In the genomic region with DNA sequence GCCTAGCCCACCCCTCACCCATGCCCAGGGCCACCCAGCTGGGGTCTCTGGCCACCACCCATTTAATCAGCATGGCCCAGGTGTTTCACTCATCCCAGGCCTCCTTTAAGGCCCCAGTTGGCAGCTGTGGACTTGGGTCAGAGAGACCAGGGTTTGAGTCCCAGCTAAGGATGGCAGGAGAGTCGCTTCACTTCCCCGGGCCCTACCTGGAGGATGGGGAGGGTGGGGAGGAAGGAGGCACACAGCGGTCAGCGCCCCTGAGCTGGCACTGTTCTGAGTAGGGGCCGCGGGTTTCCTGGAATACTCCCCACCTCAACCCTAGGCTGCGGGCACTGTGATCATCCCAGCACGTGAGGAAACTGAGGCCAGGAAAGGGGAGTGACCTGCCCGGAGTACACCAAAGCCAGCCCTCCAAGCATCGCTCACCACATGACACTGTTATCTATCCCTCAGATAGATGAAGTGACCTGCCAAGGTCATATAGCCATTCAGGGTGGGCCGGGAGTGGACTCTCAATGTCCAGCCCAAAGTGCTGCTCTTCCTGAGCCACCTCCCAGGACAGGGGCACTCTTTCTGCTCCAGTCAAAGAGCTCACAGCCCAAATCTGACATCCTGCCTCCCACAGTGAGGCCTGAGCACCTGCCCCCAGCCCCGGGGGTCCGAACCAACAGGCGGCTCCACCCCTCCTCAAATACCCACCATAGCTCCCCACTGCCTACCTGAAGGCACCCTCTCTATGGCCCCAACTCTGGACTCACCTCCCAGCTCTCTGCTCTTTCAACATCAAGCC, we compare ENCODE assay signal across 11 cellular contexts. TPM values are rescaled to one million over a fixed set of nuclear protein-coding genes. Genes with fewer than 3 reads are reported as not detected.
A peak's percentile ranks its signal among the peaks of the same experiment; 100 is the strongest.
DNase-seq lines count a peak whose midpoint lies in the region; ATAC-seq and TF ChIP-seq lines count a peak whose summit lies in the region.
"Had no signal": no experiment of that assay in that cellular context is flagged by ENCODE, and none has a peak within 500 bp of the region (broad histone marks: within the 10 kb centered on the region; RNA-seq: fewer than 3 reads in every experiment).

No MANE protein-coding gene starts in this region.

- no peak overlapping the region for H3K56ac ChIP-seq in IMR-90 (ENCODE audit: extremely low read depth, insufficient read depth, low read length)

- H3K36me3 ChIP-seq in IMR-90 (ENCODE audit: control insufficient read depth, insufficient read depth, low read length): no peaks in the 10 kb centered on the region
- peaks cover 3 to 22% of the 10 kb centered on the region in 2 experiments for H3K36me3 ChIP-seq in mesenchymal stem cell (ENCODE audit: control insufficient read depth in 1 of 2, insufficient read depth in 2 of 2, low read depth in 1 of 2, low read length in 2 of 2)
- no peaks in the 10 kb centered on the region for H3K36me3 ChIP-seq in subcutaneous abdominal adipose tissue (ENCODE audit: control insufficient read depth in 5 of 5, insufficient read depth in 5 of 5, low read length in 5 of 5)

- H3K4me3 Mint-ChIP-seq in brain: peak overlapping the region in 2 of 5 experiments; percentile 15 to 53
- H3K4me3 Mint-ChIP-seq in activated T-helper 2 cell treated with anti-CD3 and anti-CD28 coated beads, Interferon-gamma antibody, Interleukin-2, Interleukin-4, amounts not matched to agents 10 μg/mL and 5 μg/mL and 100 μg/mL, durations not matched to agents 14 hours and 24 hours and 36 hours (ENCODE audit: low read depth): no peak overlapping the region
- H3K4me3 Mint-ChIP-seq: activated CD4-positive, alpha-beta T cell treated with anti-CD3 and anti-CD28 coated beads for 36 hours had no signal

- no TSS peak for BruUV-seq in IMR-90 (replicated peaks; lab: Mats Ljungman, UMichigan)

- peak overlapping the region; percentile 45 for H2BK5ac ChIP-seq in IMR-90 (ENCODE audit: low read depth, low read length, poor library complexity, severe bottlenecking)
- no peak overlapping the region for H2BK5ac ChIP-seq in mesenchymal stem cell (ENCODE audit: low read depth, low read length, poor library complexity, severe bottlenecking)

- no peak overlapping the region for H2BK12ac ChIP-seq in mesenchymal stem cell (ENCODE audit: low read length in 2 of 2)

- peak overlapping the region; percentile 19; the same call in 1 of the 2 replicates for H4K5ac ChIP-seq in IMR-90 (ENCODE audit: low read depth, low read length)

- no peak for TF ChIP-seq CTCF in IMR-90 (conservative IDR thresholded peaks at IDR 0.05; ENCODE audit: low read depth, low read length)
- no peak for TF ChIP-seq CTCF in brain (conservative IDR thresholded peaks at IDR 0.05)

- in situ Hi-C loops in IMR-90 (cut with MboI; ENCODE audit: low sequenced_read_pairs): no loop called here

- peak overlapping the region; percentile 66; the same call in 1 of the 2 replicates for H3K27ac ChIP-seq in IMR-90 (ENCODE audit: insufficient read depth, low read length)
- peak overlapping the region; percentile 69 for H3K27ac ChIP-seq in mesenchymal stem cell (ENCODE audit: low read length, poor library complexity, severe bottlenecking)
- peak overlapping the region; percentile 99 for H3K27ac ChIP-seq in subcutaneous abdominal adipose tissue (ENCODE audit: low read depth, low read length)

- H3K4me2 ChIP-seq in IMR-90 (ENCODE audit: low read depth, low read length) (peak overlapping the region; percentile 70), mesenchymal stem cell (ENCODE audit: low read length, poor library complexity, severe bottlenecking) (no peak overlapping the region)

- H3K9me3 Mint-ChIP-seq in brain: no peaks in the 10 kb centered on the region
- H3K9me3 Mint-ChIP-seq in activated T-helper 2 cell treated with anti-CD3 and anti-CD28 coated beads, Interferon-gamma antibody, Interleukin-2, Interleukin-4, amounts not matched to agents 10 μg/mL and 5 μg/mL and 100 μg/mL, durations not matched to agents 14 hours and 24 hours and 36 hours: no peaks in the 10 kb centered on the region

- H3K27me3 ChIP-seq in IMR-90 (ENCODE audit: control insufficient read depth, insufficient read depth, low read length): no peaks in the 10 kb centered on the region
- H3K27me3 ChIP-seq in mesenchymal stem cell (ENCODE audit: control insufficient read depth in 1 of 2, insufficient read depth in 1 of 2, low read length in 2 of 2): no peaks in the 10 kb centered on the region
- H3K27me3 ChIP-seq in subcutaneous abdominal adipose tissue (ENCODE audit: control insufficient read depth in 5 of 5, insufficient read depth in 4 of 5, low read length in 5 of 5): no peaks in the 10 kb centered on the region

- POLR2A ChIA-PET in IMR-90 (lab: Charles Lee; ENCODE audit: unreplicated experiment): interaction anchor here (1.2 kb wide), 1 partner anchor 29 kb away, joined by 8 read pairs; a partner anchor contains a TSS

- H3K23ac ChIP-seq in IMR-90 (ENCODE audit: low read depth, low read length) (peak overlapping the region; percentile 67), mesenchymal stem cell (ENCODE audit: low read length in 2 of 2) (no peak overlapping the region)

- H2BK120ac ChIP-seq in IMR-90 (ENCODE audit: low read depth, low read length) (no peak overlapping the region), mesenchymal stem cell (ENCODE audit: low read depth, low read length) (no peak overlapping the region)

- H3K14ac ChIP-seq in IMR-90 (replicated peaks; ENCODE audit: low read depth, low read length) (no peak overlapping the region), mesenchymal stem cell (ENCODE audit: low read length in 2 of 2) (no peak overlapping the region)

- H4K8ac ChIP-seq in IMR-90 (ENCODE audit: low read depth in 2 of 2, low read length in 2 of 2) (peak overlapping the region in 1 of 2 experiments; percentile 27; a peak in 2 of 4 replicates), mesenchymal stem cell (ENCODE audit: low read length) (peak overlapping the region; percentile 38)

- peak overlapping the region; percentile 48 to 88 (median 82) for H3K27ac Mint-ChIP-seq in brain
- no peak overlapping the region for H3K27ac Mint-ChIP-seq in activated T-helper 2 cell treated with anti-CD3 and anti-CD28 coated beads, Interferon-gamma antibody, Interleukin-2, Interleukin-4, amounts not matched to agents 10 μg/mL and 5 μg/mL and 100 μg/mL, durations not matched to agents 14 hours and 24 hours and 36 hours
- H3K27ac Mint-ChIP-seq: activated CD4-positive, alpha-beta T cell treated with anti-CD3 and anti-CD28 coated beads for 36 hours had no signal

- H3K36me3 Mint-ChIP-seq in brain: peaks cover 11% of the 10 kb centered on the region
- peaks cover 2% of the 10 kb centered on the region for H3K36me3 Mint-ChIP-seq in activated T-helper 2 cell treated with anti-CD3 and anti-CD28 coated beads, Interferon-gamma antibody, Interleukin-2, Interleukin-4, amounts not matched to agents 10 μg/mL and 5 μg/mL and 100 μg/mL, durations not matched to agents 14 hours and 24 hours and 36 hours (ENCODE audit: low read depth)

- intact Hi-C loops in IMR-90 (cut with micrococcal nuclease): no loop called here
- intact Hi-C loops in activated T-helper 2 cell treated with anti-CD3 and anti-CD28 coated beads, Interferon-gamma antibody, Interleukin-2, Interleukin-4, amounts not matched to agents 10 μg/mL and 5 μg/mL and 100 μg/mL, durations not matched to agents 14 hours and 24 hours and 36 hours (cut with micrococcal nuclease): no loop called here

- DNase-seq in IMR-90: no peak
- no peak for DNase-seq in mesenchymal stem cell
- no peak for DNase-seq in activated T-helper 2 cell treated with anti-CD3 and anti-CD28 coated beads, Interferon-gamma antibody, Interleukin-2, Interleukin-4, amounts not matched to agents 10 μg/mL and 5 μg/mL and 100 μg/mL, durations not matched to agents 14 hours and 24 hours and 36 hours (ENCODE audit: low spot score)
- DNase-seq in NCI-H526 (lab: John Stamatoyannopoulos, UW): no peak
- no peak for DNase-seq in iPS-NIHi11 (ENCODE audit: low spot score)
- no peak for DNase-seq in medulla oblongata (ENCODE audit: extremely low spot score)
- DNase-seq: activated CD4-positive, alpha-beta T cell treated with anti-CD3 and anti-CD28 coated beads for 36 hours; activated gamma-delta T cell treated with Interleukin-2 at 50 U/mL for 16 hours; NCI-H2107 had no signal

- H2AFZ ChIP-seq in IMR-90 (replicated peaks; ENCODE audit: low read length, poor library complexity) (no peak overlapping the region), mesenchymal stem cell (ENCODE audit: low read depth, low read length) (no peak overlapping the region)

- no peak overlapping the region for H3K4me3 ChIP-seq in IMR-90 (ENCODE audit: insufficient read depth, low read depth, low read length)
- peak overlapping the region in 1 of 2 experiments; percentile 34 for H3K4me3 ChIP-seq in mesenchymal stem cell (ENCODE audit: insufficient read depth in 1 of 2, low read depth in 1 of 2, low read length in 2 of 2)
- H3K4me3 ChIP-seq in subcutaneous abdominal adipose tissue (ENCODE audit: low read depth in 1 of 5, low read length in 5 of 5): peak overlapping the region; percentile 50 to 66 (median 59)

- 93% methylated on average over 2 of the region's 14 CpGs; no CpG with 5 or more reads in 1 of the 2 experiments for WGBS in IMR-90 (ENCODE audit: extremely low coverage in 2 of 2, insufficient read length in 1 of 2), 2 experiments
- 96% methylated on average over 14 of the region's 14 CpGs for WGBS in mesenchymal stem cell

- H4K91ac ChIP-seq in IMR-90 (ENCODE audit: insufficient read depth, low read depth, low read length): 0 out of 2 replicates have a peak overlapping the region, but pooled peaks have one; percentile 46
- H4K91ac ChIP-seq in mesenchymal stem cell (ENCODE audit: low read length): peak overlapping the region; percentile 35

- no peak for TF ChIP-seq POLR2A in IMR-90 (IDR thresholded peaks at IDR 0.05; ENCODE audit: low read depth, low read length)

- peaks cover 29% of the 10 kb centered on the region for H3K9me1 ChIP-seq in IMR-90 (ENCODE audit: insufficient read depth, low read length)

- peaks cover 50% of the 10 kb centered on the region for H3K4me1 Mint-ChIP-seq in brain
- peaks cover 11% of the 10 kb centered on the region for H3K4me1 Mint-ChIP-seq in activated T-helper 2 cell treated with anti-CD3 and anti-CD28 coated beads, Interferon-gamma antibody, Interleukin-2, Interleukin-4, amounts not matched to agents 10 μg/mL and 5 μg/mL and 100 μg/mL, durations not matched to agents 14 hours and 24 hours and 36 hours (ENCODE audit: low read depth)

- H2AK5ac ChIP-seq in IMR-90 (ENCODE audit: low read depth, low read length): peak overlapping the region; percentile 83
- peak overlapping the region; percentile 59 for H2AK5ac ChIP-seq in mesenchymal stem cell (ENCODE audit: low read length, severe bottlenecking)

- H3K18ac ChIP-seq in IMR-90 (ENCODE audit: low read depth, low read length) (0 out of 2 replicates have a peak overlapping the region, but pooled peaks have one; percentile 5), mesenchymal stem cell (ENCODE audit: low read depth in 1 of 2, low read length in 2 of 2) (peak overlapping the region in 1 of 2 experiments; percentile 59)

- H3K9ac ChIP-seq in IMR-90 (ENCODE audit: low read depth, low read length) (peak overlapping the region; percentile 24), mesenchymal stem cell (ENCODE audit: low read length) (peak overlapping the region; percentile 79), subcutaneous abdominal adipose tissue (ENCODE audit: low read length in 5 of 5) (peak overlapping the region; percentile 56 to 82 (median 70))

- H3K4ac ChIP-seq in IMR-90 (ENCODE audit: low read depth, low read length): peak overlapping the region; percentile 74
- H3K4ac ChIP-seq in mesenchymal stem cell (ENCODE audit: low read depth in 1 of 2, low read length in 2 of 2): peak overlapping the region; percentile 12 to 36

- H4K20me1 ChIP-seq in IMR-90 (ENCODE audit: insufficient read depth, low read length): peaks cover 76% of the 10 kb centered on the region

- dilution Hi-C loops in IMR-90 (cut with HindIII; ENCODE audit: low sequenced_read_pairs, unreplicated experiment): no loop called here

- H3K79me1 ChIP-seq in IMR-90 (ENCODE audit: low read depth in 1 of 2, low read length in 2 of 2): peaks cover 9 to 90% of the 10 kb centered on the region in 2 experiments; a peak in 3 of 4 replicates
- H3K79me1 ChIP-seq in mesenchymal stem cell (replicated peaks; ENCODE audit: low read length, poor library complexity, severe bottlenecking): peaks cover 8% of the 10 kb centered on the region

- no peaks in the 10 kb centered on the region for H3K9me3 ChIP-seq in IMR-90 (ENCODE audit: control insufficient read depth, insufficient read depth, low read length)
- no peaks in the 10 kb centered on the region for H3K9me3 ChIP-seq in mesenchymal stem cell (ENCODE audit: control insufficient read depth, low read length)
- H3K9me3 ChIP-seq in subcutaneous abdominal adipose tissue (ENCODE audit: control insufficient read depth in 5 of 5, low read length in 5 of 5): no peaks in the 10 kb centered on the region

- H3K4me1 ChIP-seq in IMR-90 (ENCODE audit: control insufficient read depth, insufficient read depth, low read length) (peaks cover 40% of the 10 kb centered on the region), mesenchymal stem cell (ENCODE audit: control insufficient read depth, insufficient read depth, low read depth, low read length) (peaks cover 65% of the 10 kb centered on the region), subcutaneous abdominal adipose tissue (ENCODE audit: control insufficient read depth in 5 of 5, insufficient read depth in 5 of 5, low read length in 5 of 5) (peaks cover 27 to 79% (median 75%) of the 10 kb centered on the region in 5 donors)

- H3K27me3 Mint-ChIP-seq in brain: peaks cover 6% of the 10 kb centered on the region
- no peaks in the 10 kb centered on the region for H3K27me3 Mint-ChIP-seq in activated T-helper 2 cell treated with anti-CD3 and anti-CD28 coated beads, Interferon-gamma antibody, Interleukin-2, Interleukin-4, amounts not matched to agents 10 μg/mL and 5 μg/mL and 100 μg/mL, durations not matched to agents 14 hours and 24 hours and 36 hours (ENCODE audit: low read depth)
- H3K27me3 Mint-ChIP-seq: activated CD4-positive, alpha-beta T cell treated with anti-CD3 and anti-CD28 coated beads for 36 hours had no signal

- CTCF ChIA-PET in IMR-90 (lab: Yijun Ruan, JAX): no interaction called here

- no peak overlapping the region for H2BK20ac ChIP-seq in IMR-90 (ENCODE audit: low read depth, low read length)

- TF ChIP-seq RAD21 in IMR-90 (IDR thresholded peaks at IDR 0.05; ENCODE audit: low read length): no peak

- peak overlapping the region; percentile 8 for H2AK9ac ChIP-seq in IMR-90 (replicated peaks; ENCODE audit: low read depth, low read length, poor library complexity)

- ATAC-seq in IMR-90 (ENCODE audit: low read depth): no peak
- ATAC-seq: activated CD4-positive, alpha-beta T cell treated with anti-CD3 and anti-CD28 coated beads for 36 hours had no signal

- H2BK15ac ChIP-seq in IMR-90 (ENCODE audit: low read depth, low read length) (no peak overlapping the region), mesenchymal stem cell (ENCODE audit: low read depth, poor library complexity, severe bottlenecking) (no peak overlapping the region)

RNA-seq across cellular contexts. Expression of a gene that starts 3.4 kb away (rescaled TPM):
- total RNA-seq in IMR-90 (2012; rRNA removed): 0.18 TPM in 1 of 2 replicates, not detected in the other
- polyA plus RNA-seq in IMR-90 (2012; rRNA removed): not detected in 2 replicates
- not detected in 2 replicates for polyA plus RNA-seq in IMR-90 (2012; cell fraction: cytosol; rRNA removed)
- 0.10 TPM in 1 of 2 replicates, not detected in the other for polyA plus RNA-seq in IMR-90 (2012; cell fraction: nucleus; rRNA removed; ENCODE audit: low replicate concordance)
- not detected for polyA plus RNA-seq in brain (ENCODE audit: insufficient read depth, low read depth, low replicate concordance)
- polyA plus RNA-seq in mesenchymal stem cell (2013, experiment 1 of 2): not detected
- polyA plus RNA-seq in mesenchymal stem cell (2013, experiment 2 of 2): not detected
- 0.71 and 1.2 TPM in 2 replicates for total RNA-seq in activated T-helper 2 cell treated with anti-CD3 and anti-CD28 coated beads, Interferon-gamma antibody, Interleukin-2, Interleukin-4, amounts not matched to agents 10 μg/mL and 5 μg/mL and 100 μg/mL, durations not matched to agents 14 hours and 24 hours and 36 hours

RNA-seq across cellular contexts. Expression of a gene that starts 5.4 kb away (rescaled TPM):
- 37.5 and 44.1 TPM in 2 replicates for total RNA-seq in IMR-90 (2012; rRNA removed)
- 362 and 405 TPM in 2 replicates for polyA plus RNA-seq in IMR-90 (2012; rRNA removed)
- polyA plus RNA-seq in IMR-90 (2012; cell fraction: cytosol; rRNA removed): 217 and 450 TPM in 2 replicates
- polyA plus RNA-seq in IMR-90 (2012; cell fraction: nucleus; rRNA removed; ENCODE audit: low replicate concordance): 98.1 and 215 TPM in 2 replicates
- polyA plus RNA-seq in brain (ENCODE audit: insufficient read depth, low read depth, low replicate concordance): 278 TPM
- polyA plus RNA-seq in mesenchymal stem cell (2013, experiment 1 of 2): 390 TPM
- 388 TPM for polyA plus RNA-seq in mesenchymal stem cell (2013, experiment 2 of 2)
- total RNA-seq in activated T-helper 2 cell treated with anti-CD3 and anti-CD28 coated beads, Interferon-gamma antibody, Interleukin-2, Interleukin-4, amounts not matched to agents 10 μg/mL and 5 μg/mL and 100 μg/mL, durations not matched to agents 14 hours and 24 hours and 36 hours: 87.3 and 88.6 TPM in 2 replicates

RNA-seq across cellular contexts. Expression of a gene that starts 29.1 kb away (rescaled TPM):
- total RNA-seq in IMR-90 (2012; rRNA removed): 28.1 and 33.9 TPM in 2 replicates
- polyA plus RNA-seq in IMR-90 (2012; rRNA removed) (43.6 and 45.4 TPM in 2 replicates), brain (ENCODE audit: insufficient read depth, low read depth, low replicate concordance) (114 TPM)
- polyA plus RNA-seq in IMR-90 (2012; cell fraction: cytosol; rRNA removed): 23.9 and 40.0 TPM in 2 replicates
- 29.6 and 46.7 TPM in 2 replicates for polyA plus RNA-seq in IMR-90 (2012; cell fraction: nucleus; rRNA removed; ENCODE audit: low replicate concordance)
- 26.3 TPM for polyA plus RNA-seq in mesenchymal stem cell (2013, experiment 1 of 2)
- 25.3 TPM for polyA plus RNA-seq in mesenchymal stem cell (2013, experiment 2 of 2)
- total RNA-seq in activated T-helper 2 cell treated with anti-CD3 and anti-CD28 coated beads, Interferon-gamma antibody, Interleukin-2, Interleukin-4, amounts not matched to agents 10 μg/mL and 5 μg/mL and 100 μg/mL, durations not matched to agents 14 hours and 24 hours and 36 hours: 74.7 and 80.7 TPM in 2 replicates

Comparison
In these comparisons a context has a peak if more than half of its experiments do, and no peak if none do; other contexts are left out.
1. H3K9ac ChIP-seq: peak in every context shown above with its lines; median percentile 79 in mesenchymal stem cell; 70 in subcutaneous abdominal adipose tissue; 24 in IMR-90.